20 cellular contexts compared by ENCODE assay signal in the genomic region with DNA sequence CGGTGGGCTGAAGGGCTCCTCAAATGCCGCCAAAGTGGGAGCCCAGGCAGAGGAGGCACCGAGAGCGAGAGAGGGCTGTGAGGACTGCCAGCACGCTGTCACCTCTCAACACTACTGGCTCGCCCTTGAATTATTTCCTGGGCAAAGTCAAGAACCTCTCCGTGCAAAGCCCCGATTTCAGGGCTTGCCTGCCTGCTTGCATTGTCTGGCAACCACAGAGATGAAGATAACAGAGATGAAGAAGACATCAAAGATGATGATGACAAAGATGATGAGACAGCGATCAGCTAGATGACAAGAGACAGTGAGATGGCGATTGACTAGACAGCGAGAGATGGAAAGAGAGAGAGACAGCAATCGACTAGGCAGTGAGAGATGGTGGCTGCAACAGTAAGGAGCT.
"Had no signal": no experiment of that assay in that cellular context is flagged by ENCODE, and none has a peak within 500 bp of the region (broad histone marks: within the 10 kb centered on the region; RNA-seq: fewer than 3 reads in every experiment).

No MANE protein-coding gene starts in this region.

- H3K27me3 ChIP-seq: right lobe of liver, testis, transverse colon had no signal

- H3K27ac ChIP-seq: right lobe of liver, testis, transverse colon had no signal

- DNase-seq: activated CD4-positive, alpha-beta T cell treated with anti-CD3 and anti-CD28 coated beads for 1 hour; activated CD8-positive, alpha-beta memory T cell treated with anti-CD3 and anti-CD28 coated beads for 24 hours; activated naive CD8-positive, alpha-beta T cell treated with anti-CD3 and anti-CD28 coated beads, Interleukin-2, amount 50 U/mL, for 24 hours; endodermal cell; foreskin fibroblast; head of caudate nucleus; hippocampal formation; left colon; midbrain; naive thymus-derived CD8-positive, alpha-beta T cell; stimulated activated CD4-positive, alpha-beta T cell treated with anti-CD3 and anti-CD28 coated beads, Interleukin-2, amount 100 ng/mL, for 48 hours; stimulated activated naive CD8-positive, alpha-beta T cell treated with anti-CD3 and anti-CD28 coated beads, Interleukin-15, Interleukin-2, amounts not matched to agents 100 U/mL and 50 U/mL, for 24 hours; testis; transverse colon had no signal

- H3K4me3 ChIP-seq: right lobe of liver, transverse colon had no signal

- ATAC-seq: activated naive CD8-positive, alpha-beta T cell treated with anti-CD3 and anti-CD28 coated beads, Interleukin-2, amount 50 U/mL, for 24 hours; esophagus mucosa; left colon; naive thymus-derived CD8-positive, alpha-beta T cell; right lobe of liver; stimulated activated naive CD8-positive, alpha-beta T cell treated with anti-CD3 and anti-CD28 coated beads, Interleukin-15, Interleukin-2, amounts not matched to agents 100 U/mL and 50 U/mL, for 24 hours; WTC11 had no signal

- H3K4me1 Mint-ChIP-seq: activated naive CD4-positive, alpha-beta T cell treated with anti-CD3 and anti-CD28 coated beads, Interleukin-2, amount 50 U/mL, for 24 hours; activated naive CD8-positive, alpha-beta T cell treated with anti-CD3 and anti-CD28 coated beads, Interleukin-2, amount 50 U/mL, for 24 hours; central memory CD8-positive, alpha-beta T cell; endodermal cell; naive thymus-derived CD8-positive, alpha-beta T cell had no signal

- H3K4me1 ChIP-seq: right lobe of liver, testis, transverse colon had no signal

- H3K27me3 Mint-ChIP-seq: activated naive CD4-positive, alpha-beta T cell treated with anti-CD3 and anti-CD28 coated beads, Interleukin-2, amount 50 U/mL, for 24 hours; activated naive CD8-positive, alpha-beta T cell treated with anti-CD3 and anti-CD28 coated beads, Interleukin-2, amount 50 U/mL, for 24 hours; central memory CD8-positive, alpha-beta T cell; dendritic cell treated with granulocyte-macrophage colony-stimulating factor and Interleukin-4, amounts not matched to agents 40 ng/mL and 50 ng/mL, for 4 days had no signal

- H3K9me3 ChIP-seq: right lobe of liver, testis, transverse colon had no signal

- H3K9me3 Mint-ChIP-seq: activated naive CD4-positive, alpha-beta T cell treated with anti-CD3 and anti-CD28 coated beads, Interleukin-2, amount 50 U/mL, for 24 hours had no signal

- H3K36me3 ChIP-seq: right lobe of liver, transverse colon had no signal

- H3K36me3 Mint-ChIP-seq: activated naive CD4-positive, alpha-beta T cell treated with anti-CD3 and anti-CD28 coated beads, Interleukin-2, amount 50 U/mL, for 24 hours; naive thymus-derived CD8-positive, alpha-beta T cell had no signal

- H3K4me3 Mint-ChIP-seq: activated naive CD4-positive, alpha-beta T cell treated with anti-CD3 and anti-CD28 coated beads, Interleukin-2, amount 50 U/mL, for 24 hours; activated naive CD8-positive, alpha-beta T cell treated with anti-CD3 and anti-CD28 coated beads, Interleukin-2, amount 50 U/mL, for 24 hours; central memory CD8-positive, alpha-beta T cell; dendritic cell treated with granulocyte-macrophage colony-stimulating factor and Interleukin-4, amounts not matched to agents 40 ng/mL and 50 ng/mL, for 4 days; endodermal cell; naive thymus-derived CD8-positive, alpha-beta T cell; WTC11 had no signal

- H3K27ac Mint-ChIP-seq: activated naive CD4-positive, alpha-beta T cell treated with anti-CD3 and anti-CD28 coated beads, Interleukin-2, amount 50 U/mL, for 24 hours; activated naive CD8-positive, alpha-beta T cell treated with anti-CD3 and anti-CD28 coated beads, Interleukin-2, amount 50 U/mL, for 24 hours; dendritic cell treated with granulocyte-macrophage colony-stimulating factor and Interleukin-4, amounts not matched to agents 40 ng/mL and 50 ng/mL, for 4 days; endodermal cell; naive thymus-derived CD8-positive, alpha-beta T cell; WTC11 had no signal
